In genomic region chr10:35336084-35336831, GRCh38 we compare ENCODE assay signal across 8 cellular contexts. TPM values are rescaled to one million over a fixed set of nuclear protein-coding genes. Genes with fewer than 3 reads are reported as not detected.
DNase-seq lines count a peak whose midpoint lies in the region; ATAC-seq and TF ChIP-seq lines count a peak whose summit lies in the region.

CCNY (plus strand) TSS chr10:35336509; CDS start chr10:35337054, 545 bp downstream.

- H3K36me3 ChIP-seq in left ventricle myocardium inferior (peaks cover 6% of the 10 kb centered on the region), prostate gland (no peaks in the 10 kb centered on the region), upper lobe of right lung (no peaks in the 10 kb centered on the region)

- WGBS in adipose tissue, 3 donors: 0% methylated on average over 66 to 105 of the region's 109 CpGs
- under 1% methylated on average over 86 of the region's 109 CpGs for WGBS in prostate gland

- no peaks in the 10 kb centered on the region for H3K27me3 ChIP-seq in left ventricle myocardium inferior (ENCODE audit: low read depth)
- no peaks in the 10 kb centered on the region for H3K27me3 ChIP-seq in prostate gland (replicated peaks; ENCODE audit: insufficient read depth)
- H3K27me3 ChIP-seq in upper lobe of right lung: no peaks in the 10 kb centered on the region

- H3K27ac ChIP-seq in adipose tissue (ENCODE audit: low read depth, low read length) (peak within 1 kb of the TSS; percentile 54), left ventricle myocardium inferior (replicated peaks) (peak within 1 kb of the TSS; percentile 94), prostate gland (peak within 1 kb of the TSS; percentile 80), upper lobe of right lung (peak within 1 kb of the TSS; percentile 88)

- ATAC-seq in GM21576 (IDR thresholded peaks at IDR 0.05; ENCODE audit: unreplicated experiment): peak; percentile 60
- peak; percentile 90 for ATAC-seq in upper lobe of right lung

- peak; percentile 72 for DNase-seq in EH (ENCODE audit: low read depth)
- DNase-seq in Jurkat, Clone E6-1 (ENCODE audit: low read depth, low spot score): peak; percentile 28
- DNase-seq in left ventricle myocardium inferior: peak; percentile 88
- peak; percentile 72 for DNase-seq in prostate gland (ENCODE audit: low spot score)
- peak; percentile 93 for DNase-seq in upper lobe of right lung

- intact Hi-C loops in T-helper 1 cell treated with Interleukin-12 subunit alpha and Interleukin-12 subunit beta and Interleukin-4 antibody, amounts not matched to agents 30 ng/mL and 1 ng/mL, for 36 hours (cut with micrococcal nuclease): loop anchor here (1.0 to 5.0 kb wide), 3 partner anchors 8 to 306 kb away; partner anchors contain the start of genes CUL2 and FZD8
- intact Hi-C loops in left ventricle myocardium inferior (cut with micrococcal nuclease) (loop anchor here (10.0 kb wide), 1 partner anchor 229 kb away; no protein-coding TSS in a partner anchor), prostate gland (cut with DNase I) (loop anchor here (10.0 kb wide), 1 partner anchor 229 kb away; no protein-coding TSS in a partner anchor), upper lobe of right lung (cut with DNase I) (no loop called here)

- TF ChIP-seq CTCF in left ventricle myocardium inferior (IDR thresholded peaks at IDR 0.05; ENCODE audit: borderline replicate concordance) (no peak), prostate gland (IDR thresholded peaks at IDR 0.05) (peak in 1 of 4 experiments; percentile 4), upper lobe of right lung (IDR thresholded peaks at IDR 0.05) (no peak)

- peak within 1 kb of the TSS; percentile 80 for H3K4me3 ChIP-seq in Jurkat, Clone E6-1 (ENCODE audit: low read length)
- H3K4me3 ChIP-seq in left ventricle myocardium inferior: peak within 1 kb of the TSS; percentile 85
- peak within 1 kb of the TSS; percentile 90 to 95 for H3K4me3 ChIP-seq in prostate gland
- H3K4me3 ChIP-seq in upper lobe of right lung: peak within 1 kb of the TSS; percentile 84

- peaks cover 93% of the 10 kb centered on the region for H3K4me1 ChIP-seq in left ventricle myocardium inferior
- H3K4me1 ChIP-seq in prostate gland (replicated peaks): no peaks in the 10 kb centered on the region
- H3K4me1 ChIP-seq in upper lobe of right lung: peaks cover 44% of the 10 kb centered on the region

- peak; percentile 48 for TF ChIP-seq POLR2A in prostate gland (IDR thresholded peaks at IDR 0.05)

- H3K9me3 ChIP-seq in left ventricle myocardium inferior (replicated peaks): no peaks in the 10 kb centered on the region
- H3K9me3 ChIP-seq in prostate gland: no peaks in the 10 kb centered on the region
- no peaks in the 10 kb centered on the region for H3K9me3 ChIP-seq in upper lobe of right lung

RNA-seq across cellular contexts. Expression of gene CCNY, which starts in this region (rescaled TPM):
- 43.3 TPM for polyA plus RNA-seq in Jurkat, Clone E6-1 (2012; ENCODE audit: insufficient read depth, insufficient read length)
- total RNA-seq in T-helper 1 cell treated with Interleukin-12 subunit alpha and Interleukin-12 subunit beta and Interleukin-4 antibody, amounts not matched to agents 30 ng/mL and 1 ng/mL, for 36 hours: 55.3 and 61.5 TPM in 2 replicates
- polyA plus RNA-seq in adipose tissue: 10 to 100 TPM; 14.0 to 38.6 (median 24.6) TPM
- total RNA-seq in left ventricle myocardium inferior: 81.1 TPM
- total RNA-seq in prostate gland: 10 to 100 TPM; 31.6 to 54.0 TPM
- 85.4 TPM for total RNA-seq in upper lobe of right lung

Comparison
In these comparisons a context has a peak if more than half of its experiments do, and no peak if none do; other contexts are left out.
1. Peak in every context shown above with its lines: DNase-seq, ATAC-seq, H3K4me3 ChIP-seq and H3K27ac ChIP-seq.
2. DNase-seq: peak in every context shown above with its lines; median percentile 93 in upper lobe of right lung; 88 in left ventricle myocardium inferior; 72 in EH; 72 in prostate gland; 28 in Jurkat, Clone E6-1.